In genomic region chr7:76328390-76328789, GRCh38 we compare ENCODE assay signal across 1 cellular context.
TF ChIP-seq lines count a peak whose summit lies in the region.

No MANE protein-coding gene starts in this region.

TF ChIP-seq in WTC11, 78 proteins besides CTCF, POLR2A, EP300 and RAD21:
- no peak for TF ChIP-seq FOXK1 (CRISPR knock-in tag; IDR thresholded peaks at IDR 0.05)
